In the genomic region with DNA sequence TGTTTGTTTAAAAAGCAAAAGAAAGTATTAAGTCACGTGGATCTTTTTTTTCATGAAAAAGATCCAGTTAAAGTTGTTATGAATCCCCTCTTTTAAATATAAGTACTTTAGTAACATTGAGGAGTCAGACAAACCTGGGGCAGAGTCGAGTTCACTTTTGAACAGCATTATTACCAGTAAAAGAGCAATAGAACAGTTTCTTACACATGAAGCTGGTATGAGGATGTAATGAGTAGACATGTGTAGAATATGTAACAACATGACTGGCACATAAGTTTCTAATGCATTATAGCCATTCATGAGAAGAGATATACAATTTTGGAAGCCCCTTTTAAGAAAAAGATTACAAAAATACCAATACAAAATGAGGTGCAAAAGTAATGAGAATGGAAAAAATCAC, we compare ENCODE assay signal across 27 cellular contexts. TPM values are rescaled to one million over a fixed set of nuclear protein-coding genes. Genes with fewer than 3 reads are reported as not detected.
DNase-seq lines count a peak whose midpoint lies in the region; ATAC-seq and TF ChIP-seq lines count a peak whose summit lies in the region.
"Had no signal": no experiment of that assay in that cellular context is flagged by ENCODE, and none has a peak within 500 bp of the region (broad histone marks: within the 10 kb centered on the region; RNA-seq: fewer than 3 reads in every experiment).

No MANE protein-coding gene starts in this region.

- H3K27me3 ChIP-seq in GM23338 (ENCODE audit: insufficient read depth) (no peaks in the 10 kb centered on the region), gastroesophageal sphincter (no peaks in the 10 kb centered on the region), thyroid gland (no peaks in the 10 kb centered on the region), MM.1S (replicated peaks; ENCODE audit: insufficient read depth, low read length) (no peaks in the 10 kb centered on the region)

- H3K79me2 ChIP-seq in GM23338 (replicated peaks; ENCODE audit: insufficient read depth) (no peaks in the 10 kb centered on the region), MM.1S (ENCODE audit: low read length) (no peaks in the 10 kb centered on the region)

- no peak for DNase-seq in GM23338 (ENCODE audit: low spot score)
- peak; percentile 57 for DNase-seq in epithelial cell of esophagus (ENCODE audit: low read depth)
- no peak for DNase-seq in thyroid gland
- no peak for DNase-seq in MM.1S
- DNase-seq in immature natural killer cell = no peak
- DNase-seq: ACHN; C1 segment of cervical spinal cord; Calu3; CD8-positive, alpha-beta T cell; DMS153; KG1; NCI-H1092 treated with DMSO at 0.1 percent for 48 hours; NCI-H1436 treated with DMSO at 0.1 percent for 48 hours; NCI-H2029; NCI-H2227 treated with DMSO at 0.1 percent for 48 hours; NCI-H510A treated with DMSO at 0.1 percent for 48 hours; NCI-H748 treated with DMSO at 0.1 percent for 48 hours; RPMI8226; SHP77 treated with DMSO at 0.1 percent for 48 hours had no signal

- H4K20me1 ChIP-seq in GM23338 (replicated peaks; ENCODE audit: insufficient read depth) (no peaks in the 10 kb centered on the region), MM.1S (ENCODE audit: insufficient read depth, low read length) (no peaks in the 10 kb centered on the region)

- no peak overlapping the region for H3K4me3 Mint-ChIP-seq in GM23338
- no peak overlapping the region for H3K4me3 Mint-ChIP-seq in immature natural killer cell
- H3K4me3 Mint-ChIP-seq: CD8-positive, alpha-beta T cell had no signal

- H3K9me3 Mint-ChIP-seq in GM23338 (no peaks in the 10 kb centered on the region), immature natural killer cell (peaks cover 0 to 17% (median 4%) of the 10 kb centered on the region in 6 donors)
- H3K9me3 Mint-ChIP-seq: CD8-positive, alpha-beta T cell had no signal

- H3K36me3 Mint-ChIP-seq in GM23338 (ENCODE audit: low read depth) (no peaks in the 10 kb centered on the region), immature natural killer cell (no peaks in the 10 kb centered on the region)
- H3K36me3 Mint-ChIP-seq: CD8-positive, alpha-beta T cell had no signal

- no peak overlapping the region for H3K4me3 ChIP-seq in GM23338
- no peak overlapping the region for H3K4me3 ChIP-seq in epithelial cell of esophagus (ENCODE audit: low read length)
- H3K4me3 ChIP-seq in gastroesophageal sphincter = no peak overlapping the region
- H3K4me3 ChIP-seq in thyroid gland (replicated peaks in 1 of 3) = no peak overlapping the region
- H3K4me3 ChIP-seq in MM.1S (ENCODE audit: low read length) = no peak overlapping the region
- H3K4me3 ChIP-seq: PC-9, SK-N-MC had no signal

- TF ChIP-seq EP300 in gastroesophageal sphincter (IDR thresholded peaks at IDR 0.05) = no peak

- H3K36me3 ChIP-seq in GM23338 (ENCODE audit: insufficient read depth) = no peaks in the 10 kb centered on the region
- H3K36me3 ChIP-seq in gastroesophageal sphincter = no peaks in the 10 kb centered on the region
- H3K36me3 ChIP-seq in thyroid gland = no peaks in the 10 kb centered on the region
- no peaks in the 10 kb centered on the region for H3K36me3 ChIP-seq in MM.1S (replicated peaks; ENCODE audit: insufficient read depth, low read length)

- H3K27ac Mint-ChIP-seq in GM23338 = 0 out of 2 replicates have a peak overlapping the region, but pooled peaks have one; percentile 15
- no peak overlapping the region for H3K27ac Mint-ChIP-seq in immature natural killer cell
- H3K27ac Mint-ChIP-seq: CD8-positive, alpha-beta T cell had no signal

- H2AFZ ChIP-seq in GM23338 = no peak overlapping the region
- no peak overlapping the region for H2AFZ ChIP-seq in MM.1S (ENCODE audit: low read length)
- H2AFZ ChIP-seq: PC-9 had no signal

- no peaks in the 10 kb centered on the region for H3F3A ChIP-seq in GM23338 (replicated peaks; ENCODE audit: low read depth)
- H3F3A ChIP-seq in MM.1S (ENCODE audit: insufficient read depth, low read length) = no peaks in the 10 kb centered on the region

- WGBS in gastroesophageal sphincter (ENCODE audit: low coverage in 1 of 2), 2 donors = 72 to 78% methylated on average over 2 of the region's 2 CpGs
- WGBS in thyroid gland, 2 donors = 64 to 69% methylated on average over 2 of the region's 2 CpGs

- TF ChIP-seq POLR2A in gastroesophageal sphincter (IDR thresholded peaks at IDR 0.05) = no peak
- no peak for TF ChIP-seq POLR2A in thyroid gland (IDR thresholded peaks at IDR 0.05)

- H3K4me1 ChIP-seq in GM23338 (ENCODE audit: insufficient read depth) (peaks cover 17% of the 10 kb centered on the region), gastroesophageal sphincter (peaks cover 0 to 21% (median 2%) of the 10 kb centered on the region in 3 donors), thyroid gland (peaks cover 50 to 56% of the 10 kb centered on the region in 2 donors), MM.1S (ENCODE audit: low read length) (no peaks in the 10 kb centered on the region)

- H3K9me2 ChIP-seq in GM23338 (ENCODE audit: insufficient read depth) (no peaks in the 10 kb centered on the region), MM.1S (replicated peaks; ENCODE audit: insufficient read depth, low read length) (no peaks in the 10 kb centered on the region)

- intact Hi-C loops in thyroid gland (cut with DNase I) = no loop called here

- no peaks in the 10 kb centered on the region for H3K27me3 Mint-ChIP-seq in GM23338 (ENCODE audit: insufficient read depth, low read depth, poor library complexity)
- no peaks in the 10 kb centered on the region for H3K27me3 Mint-ChIP-seq in immature natural killer cell (ENCODE audit: low read depth in 3 of 3)

- no peak for ATAC-seq in GM23338
- no peak for ATAC-seq in gastroesophageal sphincter
- ATAC-seq in GM18520 (IDR thresholded peaks at IDR 0.05; ENCODE audit: unreplicated experiment) = no peak
- ATAC-seq: CD8-positive, alpha-beta T cell; HCT116 had no signal

- no peak for TF ChIP-seq CTCF in GM23338 (conservative IDR thresholded peaks at IDR 0.05; ENCODE audit: low read depth in 2 of 2)
- TF ChIP-seq CTCF in epithelial cell of esophagus (IDR thresholded peaks at IDR 0.05; ENCODE audit: insufficient read depth, low read depth, low read length, missing control alignments) = no peak
- TF ChIP-seq CTCF in gastroesophageal sphincter (IDR thresholded peaks at IDR 0.05) = no peak
- TF ChIP-seq CTCF in thyroid gland (IDR thresholded peaks at IDR 0.05) = no peak
- TF ChIP-seq CTCF in MM.1S (IDR thresholded peaks at IDR 0.05; ENCODE audit: low read length) = no peak

- H3K4me2 ChIP-seq in GM23338 (0 out of 2 replicates have a peak overlapping the region, but pooled peaks have one; percentile 22), MM.1S (ENCODE audit: low read depth, low read length) (no peak overlapping the region)
- H3K4me2 ChIP-seq: PC-9 had no signal

- H3K27ac ChIP-seq in GM23338 (ENCODE audit: low read depth) (no peak overlapping the region), gastroesophageal sphincter (peak overlapping the region in 3 of 4 donors; percentile 0 to 39 (median 11)), thyroid gland (peak overlapping the region; percentile 32 to 96 (median 77)), MM.1S (ENCODE audit: low read length) (no peak overlapping the region)
- H3K27ac ChIP-seq: PC-9, SK-N-MC had no signal

- H3K4me1 Mint-ChIP-seq in GM23338 = peaks cover 14% of the 10 kb centered on the region
- no peaks in the 10 kb centered on the region for H3K4me1 Mint-ChIP-seq in immature natural killer cell

- H3K9me3 ChIP-seq in gastroesophageal sphincter (no peaks in the 10 kb centered on the region), thyroid gland (no peaks in the 10 kb centered on the region), MM.1S (replicated peaks; ENCODE audit: insufficient read depth, low read length) (no peaks in the 10 kb centered on the region)

- H3K9ac ChIP-seq in MM.1S (ENCODE audit: low read length) = no peak overlapping the region

TF ChIP-seq in GM23338, 12 proteins besides CTCF, POLR2A, EP300 and RAD21 (continues in another document):
- no peak for TF ChIP-seq EZH2phosphoT487 (IDR thresholded peaks at IDR 0.05; ENCODE audit: unreplicated experiment)

RNA-seq across cellular contexts. Expression of a gene that starts 7.6 kb away (rescaled TPM):
- total RNA-seq in GM23338 (2014; rRNA removed; shearing (Covaris generic)) = not detected in 2 replicates
- polyA plus RNA-seq in GM23338 (2016; fragmentation: Nextera tagmentation; extraction: Ambion mirVana) (not detected in 2 replicates), immature natural killer cell (not detected)
- total RNA-seq in gastroesophageal sphincter (10 to 100 TPM in 1 of 4 donors, 1 to 10 TPM in 1, under 1 TPM in 1, not detected in 1; 0.93 to 10.2 (median 1.1) TPM), thyroid gland (100 to 1,000 TPM in 3 of 4 donors, 10 to 100 TPM in 1; 90.5 to 169 (median 139) TPM)
- total RNA-seq: Calu3; CD8-positive, alpha-beta T cell; Daoy; H1; HT1080 had no signal
- polyA plus RNA-seq: H1 had no signal

Comparison
In these comparisons a context has a peak if more than half of its experiments do, and no peak if none do; other contexts are left out.
1. H3K27ac ChIP-seq: peak in gastroesophageal sphincter (3 of 4) and thyroid gland (3 of 3); none in GM23338 (single experiment) and MM.1S (single experiment).
2. RNA of a gene that starts 7.6 kb away (total RNA-seq): 90.5 to 169 TPM in thyroid gland; 0.93 to 10.2 TPM in gastroesophageal sphincter and not detected in GM23338; every median in the first group is over 4 times any median in the second.